17 cellular contexts compared by ENCODE assay signal in the genomic region with DNA sequence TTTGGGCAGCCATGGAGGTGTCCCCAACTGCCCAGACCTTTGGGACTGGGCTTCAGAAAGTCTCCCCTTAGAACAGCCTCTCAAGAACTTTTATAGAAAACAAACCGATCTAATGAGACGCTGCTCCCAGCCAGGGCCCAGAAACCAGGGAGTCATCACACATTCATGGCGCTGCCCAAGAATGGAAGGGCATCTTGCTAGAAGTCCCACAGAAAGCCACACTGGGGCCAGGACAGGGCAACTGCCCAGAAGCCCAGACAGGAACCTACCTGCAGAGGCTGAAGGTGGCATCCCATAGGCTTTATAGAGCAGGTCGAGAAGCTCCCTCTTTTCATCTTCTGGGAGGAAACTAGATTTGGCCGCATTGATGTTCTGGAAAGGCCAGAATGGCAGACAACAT.
"Had no signal": no experiment of that assay in that cellular context is flagged by ENCODE, and none has a peak within 500 bp of the region (broad histone marks: within the 10 kb centered on the region; RNA-seq: fewer than 3 reads in every experiment).

No MANE protein-coding gene starts in this region.

- H3K9me3 Mint-ChIP-seq: activated T-cell treated with anti-CD3 and anti-CD28 coated beads, Interleukin-2, amount 50 U/mL, for 24 hours; nephron; T-helper 2 cell treated with Interferon-gamma antibody and Interleukin-4, amounts not matched to agents 5 μg/mL and 100 μg/mL, for 36 hours had no signal

- ATAC-seq: left lobe of liver, psoas muscle, sciatic nerve, upper lobe of right lung had no signal

- DNase-seq: activated gamma-delta T cell; activated T-cell treated with anti-CD3 and anti-CD28 coated beads, Interleukin-2, amount 50 U/mL, for 24 hours; amniotic stem cell; caudate nucleus; colonic mucosa; esophagus squamous epithelium; hippocampal formation; mesenchymal stem cell; psoas muscle; upper lobe of right lung had no signal

- H3K4me3 ChIP-seq: colonic mucosa, esophagus squamous epithelium, psoas muscle, thoracic aorta, upper lobe of right lung had no signal

- H3K36me3 ChIP-seq: colonic mucosa had no signal

- H3K27me3 ChIP-seq: colonic mucosa, esophagus squamous epithelium, upper lobe of right lung had no signal

- H3K27ac Mint-ChIP-seq: activated T-cell treated with anti-CD3 and anti-CD28 coated beads, Interleukin-2, amount 50 U/mL, for 24 hours; nephron had no signal

- FAIRE-seq: keratinocyte had no signal

- H3K9me3 ChIP-seq: colonic mucosa, psoas muscle, thoracic aorta, upper lobe of right lung had no signal

- H3K4me3 Mint-ChIP-seq: activated T-cell treated with anti-CD3 and anti-CD28 coated beads, Interleukin-2, amount 50 U/mL, for 24 hours; nephron; T-helper 2 cell treated with Interferon-gamma antibody and Interleukin-4, amounts not matched to agents 5 μg/mL and 100 μg/mL, for 36 hours had no signal

- H3K27ac ChIP-seq: colonic mucosa, esophagus squamous epithelium, psoas muscle, thoracic aorta, upper lobe of right lung had no signal

- H3K27me3 Mint-ChIP-seq: activated naive CD8-positive, alpha-beta T cell; activated T-cell treated with anti-CD3 and anti-CD28 coated beads, Interleukin-2, amount 50 U/mL, for 24 hours had no signal

- H3K4me1 ChIP-seq: colonic mucosa had no signal
